12 cellular contexts compared by ENCODE assay signal in the genomic region with DNA sequence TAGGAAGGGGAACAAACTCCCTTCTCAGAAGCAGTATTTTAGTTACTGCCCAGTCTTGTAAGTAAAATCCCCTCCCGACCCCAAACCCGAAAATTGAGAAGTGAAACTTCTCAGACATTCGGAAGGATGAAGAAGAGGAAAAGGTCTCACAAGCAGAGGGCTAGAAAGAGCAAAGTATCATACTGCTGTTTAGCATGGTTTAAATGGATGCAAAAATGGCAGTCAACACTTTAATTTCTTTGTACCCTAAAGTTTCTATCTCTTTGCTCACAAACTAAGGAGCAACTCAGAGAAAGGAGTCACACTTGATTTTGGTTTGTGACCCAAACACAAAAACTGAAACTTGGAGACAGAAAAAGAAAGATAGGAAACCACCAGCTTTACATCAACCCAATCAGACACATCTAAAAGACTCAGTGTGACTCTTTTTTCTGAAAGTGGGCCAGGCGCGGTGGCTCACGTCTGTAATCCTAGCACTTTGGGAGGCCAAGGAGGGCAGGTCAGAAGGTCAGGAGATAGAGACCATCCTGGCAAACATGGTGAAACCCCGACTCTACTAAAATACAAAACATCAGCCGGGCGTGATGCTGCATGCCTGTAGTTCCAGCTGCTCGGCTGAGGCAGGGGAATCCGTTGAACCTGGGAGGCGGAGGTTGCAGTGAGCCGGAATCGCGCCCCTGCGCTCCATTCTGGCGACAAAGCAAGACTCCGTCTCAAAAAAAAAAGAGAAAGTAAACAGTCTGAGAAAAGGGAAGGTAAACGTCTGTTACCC.
A peak's percentile ranks its signal among the peaks of the same experiment; 100 is the strongest.
DNase-seq lines count a peak whose midpoint lies in the region; ATAC-seq and TF ChIP-seq lines count a peak whose summit lies in the region.
"Had no signal": no experiment of that assay in that cellular context is flagged by ENCODE, and none has a peak within 500 bp of the region (broad histone marks: within the 10 kb centered on the region; RNA-seq: fewer than 3 reads in every experiment).

No MANE protein-coding gene starts in this region.

- H3K9me2 ChIP-seq in GM23338 (ENCODE audit: insufficient read depth): no peaks in the 10 kb centered on the region

- no peak overlapping the region for H3K27ac ChIP-seq in GM23338 (ENCODE audit: low read depth)
- H3K27ac ChIP-seq: 22Rv1, esophagus muscularis mucosa, HL-60 had no signal

- no peaks in the 10 kb centered on the region for H3K9me3 Mint-ChIP-seq in GM23338
- peaks cover 12% of the 10 kb centered on the region for H3K9me3 Mint-ChIP-seq in nephron progenitor cell

- H3K27me3 Mint-ChIP-seq in GM23338 (ENCODE audit: insufficient read depth, low read depth, poor library complexity): peaks cover 4% of the 10 kb centered on the region
- H3K27me3 Mint-ChIP-seq in nephron progenitor cell (ENCODE audit: low read depth, poor library complexity): peaks cover 3% of the 10 kb centered on the region
- H3K27me3 Mint-ChIP-seq: activated naive CD8-positive, alpha-beta T cell had no signal

- peak; percentile 22 for DNase-seq in DMS53 (lab: John Stamatoyannopoulos, UW)
- no peak for DNase-seq in DMS53 treated with DMSO at 0.1 percent for 48 hours (lab: John Stamatoyannopoulos, UW; ENCODE audit: unreplicated experiment)
- no peak for DNase-seq in GM23338 (ENCODE audit: low spot score)
- no peak for DNase-seq in nephron progenitor cell
- DNase-seq in kidney tubule cell (ENCODE audit: low spot score): no peak
- DNase-seq in kidney glomerular epithelial cell (lab: John Stamatoyannopoulos, UW): no peak
- DNase-seq in AG20443 (ENCODE audit: low spot score): no peak

- H3K4me1 Mint-ChIP-seq in GM23338 (peaks cover 18% of the 10 kb centered on the region), nephron progenitor cell (peaks cover 68% of the 10 kb centered on the region)

- ATAC-seq in GM23338 (no peak), HG03565 (IDR thresholded peaks at IDR 0.05; ENCODE audit: unreplicated experiment) (peak; percentile 68)

- no peaks in the 10 kb centered on the region for H3K36me3 ChIP-seq in GM23338 (ENCODE audit: insufficient read depth)
- H3K36me3 ChIP-seq: esophagus muscularis mucosa had no signal

- H3K4me1 ChIP-seq in GM23338 (ENCODE audit: insufficient read depth): no peaks in the 10 kb centered on the region
- H3K4me1 ChIP-seq: esophagus muscularis mucosa had no signal

- no peaks in the 10 kb centered on the region for H3F3A ChIP-seq in GM23338 (replicated peaks; ENCODE audit: low read depth)

- peak overlapping the region; percentile 60; the same call in 1 of the 2 replicates for H2AFZ ChIP-seq in GM23338

- no peak overlapping the region for H3K4me3 Mint-ChIP-seq in GM23338
- peak overlapping the region; percentile 25 for H3K4me3 Mint-ChIP-seq in nephron progenitor cell
- H3K4me3 Mint-ChIP-seq: activated naive CD8-positive, alpha-beta T cell had no signal

- no peak overlapping the region for H3K4me2 ChIP-seq in GM23338

- TF ChIP-seq CTCF in GM23338 (conservative IDR thresholded peaks at IDR 0.05; ENCODE audit: low read depth in 2 of 2) (no peak), nephron progenitor cell (IDR thresholded peaks at IDR 0.05) (no peak)

- H3K36me3 Mint-ChIP-seq in GM23338 (ENCODE audit: low read depth) (no peaks in the 10 kb centered on the region), nephron progenitor cell (ENCODE audit: low read depth) (no peaks in the 10 kb centered on the region)
- H3K36me3 Mint-ChIP-seq: activated naive CD8-positive, alpha-beta T cell had no signal

- H4K20me1 ChIP-seq in GM23338 (replicated peaks; ENCODE audit: insufficient read depth): no peaks in the 10 kb centered on the region

- H3K27ac Mint-ChIP-seq in GM23338 (no peak overlapping the region), nephron progenitor cell (peak overlapping the region; percentile 95)
- H3K27ac Mint-ChIP-seq: activated naive CD8-positive, alpha-beta T cell had no signal

- H3K79me2 ChIP-seq in GM23338 (replicated peaks; ENCODE audit: insufficient read depth): no peaks in the 10 kb centered on the region

- no peaks in the 10 kb centered on the region for H3K27me3 ChIP-seq in GM23338 (ENCODE audit: insufficient read depth)

- H3K4me3 ChIP-seq in GM23338: no peak overlapping the region
- H3K4me3 ChIP-seq: esophagus muscularis mucosa had no signal

TF ChIP-seq in GM23338, 12 proteins besides CTCF, POLR2A, EP300 and RAD21:
- TF ChIP-seq EZH2phosphoT487 (IDR thresholded peaks at IDR 0.05; ENCODE audit: unreplicated experiment): no peak
- no peak for TF ChIP-seq NANOG (IDR thresholded peaks at IDR 0.05; ENCODE audit: borderline replicate concordance)
- TF ChIP-seq ZNF114 (CRISPR knock-in tag; IDR thresholded peaks at IDR 0.05): no peak
- no peak for TF ChIP-seq JUNB (IDR thresholded peaks at IDR 0.05; ENCODE audit: unreplicated experiment)
- no peak for TF ChIP-seq EZH2 (IDR thresholded peaks at IDR 0.05; ENCODE audit: low read depth, unreplicated experiment)
- TF ChIP-seq, protein P1, sequence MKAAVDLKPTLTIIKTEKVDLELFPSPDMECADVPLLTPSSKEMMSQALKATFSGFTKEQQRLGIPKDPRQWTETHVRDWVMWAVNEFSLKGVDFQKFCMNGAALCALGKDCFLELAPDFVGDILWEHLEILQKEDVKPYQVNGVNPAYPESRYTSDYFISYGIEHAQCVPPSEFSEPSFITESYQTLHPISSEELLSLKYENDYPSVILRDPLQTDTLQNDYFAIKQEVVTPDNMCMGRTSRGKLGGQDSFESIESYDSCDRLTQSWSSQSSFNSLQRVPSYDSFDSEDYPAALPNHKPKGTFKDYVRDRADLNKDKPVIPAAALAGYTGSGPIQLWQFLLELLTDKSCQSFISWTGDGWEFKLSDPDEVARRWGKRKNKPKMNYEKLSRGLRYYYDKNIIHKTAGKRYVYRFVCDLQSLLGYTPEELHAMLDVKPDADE (IDR thresholded peaks at IDR 0.05): no peak
- no peak for TF ChIP-seq CREB1 (CRISPR knock-in tag; IDR thresholded peaks at IDR 0.05; ENCODE audit: low read depth)
- TF ChIP-seq, protein P2, sequence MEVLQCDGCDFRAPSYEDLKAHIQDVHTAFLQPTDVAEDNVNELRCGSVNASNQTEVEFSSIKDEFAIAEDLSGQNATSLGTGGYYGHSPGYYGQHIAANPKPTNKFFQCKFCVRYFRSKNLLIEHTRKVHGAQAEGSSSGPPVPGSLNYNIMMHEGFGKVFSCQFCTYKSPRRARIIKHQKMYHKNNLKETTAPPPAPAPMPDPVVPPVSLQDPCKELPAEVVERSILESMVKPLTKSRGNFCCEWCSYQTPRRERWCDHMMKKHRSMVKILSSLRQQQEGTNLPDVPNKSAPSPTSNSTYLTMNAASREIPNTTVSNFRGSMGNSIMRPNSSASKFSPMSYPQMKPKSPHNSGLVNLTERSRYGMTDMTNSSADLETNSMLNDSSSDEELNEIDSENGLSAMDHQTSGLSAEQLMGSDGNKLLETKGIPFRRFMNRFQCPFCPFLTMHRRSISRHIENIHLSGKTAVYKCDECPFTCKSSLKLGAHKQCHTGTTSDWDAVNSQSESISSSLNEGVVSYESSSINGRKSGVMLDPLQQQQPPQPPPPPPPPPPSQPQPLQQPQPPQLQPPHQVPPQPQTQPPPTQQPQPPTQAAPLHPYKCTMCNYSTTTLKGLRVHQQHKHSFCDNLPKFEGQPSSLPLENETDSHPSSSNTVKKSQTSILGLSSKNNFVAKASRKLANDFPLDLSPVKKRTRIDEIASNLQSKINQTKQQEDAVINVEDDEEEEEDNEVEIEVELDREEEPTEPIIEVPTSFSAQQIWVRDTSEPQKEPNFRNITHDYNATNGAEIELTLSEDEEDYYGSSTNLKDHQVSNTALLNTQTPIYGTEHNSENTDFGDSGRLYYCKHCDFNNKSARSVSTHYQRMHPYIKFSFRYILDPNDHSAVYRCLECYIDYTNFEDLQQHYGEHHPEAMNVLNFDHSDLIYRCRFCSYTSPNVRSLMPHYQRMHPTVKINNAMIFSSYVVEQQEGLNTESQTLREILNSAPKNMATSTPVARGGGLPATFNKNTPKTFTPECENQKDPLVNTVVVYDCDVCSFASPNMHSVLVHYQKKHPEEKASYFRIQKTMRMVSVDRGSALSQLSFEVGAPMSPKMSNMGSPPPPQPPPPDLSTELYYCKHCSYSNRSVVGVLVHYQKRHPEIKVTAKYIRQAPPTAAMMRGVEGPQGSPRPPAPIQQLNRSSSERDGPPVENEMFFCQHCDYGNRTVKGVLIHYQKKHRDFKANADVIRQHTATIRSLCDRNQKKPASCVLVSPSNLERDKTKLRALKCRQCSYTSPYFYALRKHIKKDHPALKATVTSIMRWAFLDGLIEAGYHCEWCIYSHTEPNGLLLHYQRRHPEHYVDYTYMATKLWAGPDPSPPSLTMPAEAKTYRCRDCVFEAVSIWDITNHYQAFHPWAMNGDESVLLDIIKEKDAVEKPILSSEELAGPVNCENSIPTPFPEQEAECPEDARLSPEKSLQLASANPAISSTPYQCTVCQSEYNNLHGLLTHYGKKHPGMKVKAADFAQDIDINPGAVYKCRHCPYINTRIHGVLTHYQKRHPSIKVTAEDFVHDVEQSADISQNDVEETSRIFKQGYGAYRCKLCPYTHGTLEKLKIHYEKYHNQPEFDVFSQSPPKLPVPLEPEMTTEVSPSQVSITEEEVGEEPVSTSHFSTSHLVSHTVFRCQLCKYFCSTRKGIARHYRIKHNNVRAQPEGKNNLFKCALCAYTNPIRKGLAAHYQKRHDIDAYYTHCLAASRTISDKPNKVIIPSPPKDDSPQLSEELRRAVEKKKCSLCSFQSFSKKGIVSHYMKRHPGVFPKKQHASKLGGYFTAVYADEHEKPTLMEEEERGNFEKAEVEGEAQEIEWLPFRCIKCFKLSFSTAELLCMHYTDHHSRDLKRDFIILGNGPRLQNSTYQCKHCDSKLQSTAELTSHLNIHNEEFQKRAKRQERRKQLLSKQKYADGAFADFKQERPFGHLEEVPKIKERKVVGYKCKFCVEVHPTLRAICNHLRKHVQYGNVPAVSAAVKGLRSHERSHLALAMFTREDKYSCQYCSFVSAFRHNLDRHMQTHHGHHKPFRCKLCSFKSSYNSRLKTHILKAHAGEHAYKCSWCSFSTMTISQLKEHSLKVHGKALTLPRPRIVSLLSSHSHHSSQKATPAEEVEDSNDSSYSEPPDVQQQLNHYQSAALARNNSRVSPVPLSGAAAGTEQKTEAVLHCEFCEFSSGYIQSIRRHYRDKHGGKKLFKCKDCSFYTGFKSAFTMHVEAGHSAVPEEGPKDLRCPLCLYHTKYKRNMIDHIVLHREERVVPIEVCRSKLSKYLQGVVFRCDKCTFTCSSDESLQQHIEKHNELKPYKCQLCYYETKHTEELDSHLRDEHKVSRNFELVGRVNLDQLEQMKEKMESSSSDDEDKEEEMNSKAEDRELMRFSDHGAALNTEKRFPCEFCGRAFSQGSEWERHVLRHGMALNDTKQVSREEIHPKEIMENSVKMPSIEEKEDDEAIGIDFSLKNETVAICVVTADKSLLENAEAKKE (CRISPR knock-in tag; IDR thresholded peaks at IDR 0.05): no peak
